27 cellular contexts compared by ENCODE assay signal in genomic region chr1:193219391-193219790, GRCh38. TPM values are rescaled to one million over a fixed set of nuclear protein-coding genes. Genes with fewer than 3 reads are reported as not detected.
"Had no signal": no experiment of that assay in that cellular context is flagged by ENCODE, and none has a peak within 500 bp of the region (broad histone marks: within the 10 kb centered on the region; RNA-seq: fewer than 3 reads in every experiment).

No MANE protein-coding gene starts in this region.

- ATAC-seq: HepG2, Right ventricle myocardium inferior, SK-N-SH treated with all-trans-retinoic acid at 6 μM for 48 hours had no signal

- H3K9ac ChIP-seq: KMS-11 had no signal

- FAIRE-seq: HepG2 had no signal

- DNase-seq: IMR-90, Kasumi-1, MV-4-11, NCI-H1048, NCI-H1105, NCI-H1417 treated with DMSO at 0.1 percent for 48 hours, NCI-H146, NCI-H187, NCI-H2029, NCI-H2081 treated with DMSO at 0.1 percent for 48 hours, NCI-H2171, NCI-H226, NCI-H446, NCI-H510A, NCI-H69, NCI-H774, PC-9, Peyer's patch, SHP77 treated with DMSO at 0.1 percent for 48 hours, SJCRH30, T-helper 1 cell had no signal

- H3K36me3 ChIP-seq: SJCRH30 had no signal

- H3K27me3 ChIP-seq: Peyer's patch, SJCRH30 had no signal

- H3K9me3 ChIP-seq: Peyer's patch, SJCRH30 had no signal

- H3K4me3 ChIP-seq: PC-9, Peyer's patch, SJCRH30 had no signal

- H3K4me2 ChIP-seq: KMS-11, PC-9 had no signal

- H3K4me1 ChIP-seq: Peyer's patch had no signal

- H2AFZ ChIP-seq: PC-9 had no signal

- H3K27ac ChIP-seq: KMS-11, PC-9, Peyer's patch, SJCRH30 had no signal

RNA-seq across cellular contexts. Expression of gene B3GALT2, which starts 33.0 kb away (rescaled TPM):
- total RNA-seq: HepG2, HT1080, OCI-LY7, PC-9 had no signal
- polyA plus RNA-seq: HepG2 had no signal
